In the genomic region with DNA sequence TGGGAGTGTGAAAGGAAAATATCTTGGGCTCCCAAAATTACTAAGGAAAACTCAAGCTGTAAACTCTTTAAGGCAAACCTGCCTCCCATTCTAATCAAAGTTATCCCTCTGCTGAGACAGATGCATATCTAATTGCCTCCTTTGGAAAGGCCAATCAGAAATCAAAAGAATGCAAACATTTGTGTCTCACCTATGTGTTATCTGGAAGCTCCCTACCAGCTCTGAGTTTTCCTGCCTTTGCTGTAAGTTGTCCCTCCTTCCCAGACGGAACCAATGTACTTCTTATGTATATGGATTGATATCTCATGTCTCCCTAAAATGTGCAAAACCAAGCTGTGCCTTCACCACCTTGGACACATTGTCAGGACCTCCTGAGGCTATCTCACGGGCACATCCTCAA, we compare ENCODE assay signal across 1 cellular context.
TF ChIP-seq lines count a peak whose summit lies in the region.

No MANE protein-coding gene starts in this region.

TF ChIP-seq in GM23338, 12 proteins besides CTCF, POLR2A, EP300 and RAD21 (continued from another document):
- TF ChIP-seq, protein P1, sequence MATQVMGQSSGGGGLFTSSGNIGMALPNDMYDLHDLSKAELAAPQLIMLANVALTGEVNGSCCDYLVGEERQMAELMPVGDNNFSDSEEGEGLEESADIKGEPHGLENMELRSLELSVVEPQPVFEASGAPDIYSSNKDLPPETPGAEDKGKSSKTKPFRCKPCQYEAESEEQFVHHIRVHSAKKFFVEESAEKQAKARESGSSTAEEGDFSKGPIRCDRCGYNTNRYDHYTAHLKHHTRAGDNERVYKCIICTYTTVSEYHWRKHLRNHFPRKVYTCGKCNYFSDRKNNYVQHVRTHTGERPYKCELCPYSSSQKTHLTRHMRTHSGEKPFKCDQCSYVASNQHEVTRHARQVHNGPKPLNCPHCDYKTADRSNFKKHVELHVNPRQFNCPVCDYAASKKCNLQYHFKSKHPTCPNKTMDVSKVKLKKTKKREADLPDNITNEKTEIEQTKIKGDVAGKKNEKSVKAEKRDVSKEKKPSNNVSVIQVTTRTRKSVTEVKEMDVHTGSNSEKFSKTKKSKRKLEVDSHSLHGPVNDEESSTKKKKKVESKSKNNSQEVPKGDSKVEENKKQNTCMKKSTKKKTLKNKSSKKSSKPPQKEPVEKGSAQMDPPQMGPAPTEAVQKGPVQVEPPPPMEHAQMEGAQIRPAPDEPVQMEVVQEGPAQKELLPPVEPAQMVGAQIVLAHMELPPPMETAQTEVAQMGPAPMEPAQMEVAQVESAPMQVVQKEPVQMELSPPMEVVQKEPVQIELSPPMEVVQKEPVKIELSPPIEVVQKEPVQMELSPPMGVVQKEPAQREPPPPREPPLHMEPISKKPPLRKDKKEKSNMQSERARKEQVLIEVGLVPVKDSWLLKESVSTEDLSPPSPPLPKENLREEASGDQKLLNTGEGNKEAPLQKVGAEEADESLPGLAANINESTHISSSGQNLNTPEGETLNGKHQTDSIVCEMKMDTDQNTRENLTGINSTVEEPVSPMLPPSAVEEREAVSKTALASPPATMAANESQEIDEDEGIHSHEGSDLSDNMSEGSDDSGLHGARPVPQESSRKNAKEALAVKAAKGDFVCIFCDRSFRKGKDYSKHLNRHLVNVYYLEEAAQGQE (IDR thresholded peaks at IDR 0.05; ENCODE audit: unreplicated experiment) = no peak
- TF ChIP-seq, protein P2, sequence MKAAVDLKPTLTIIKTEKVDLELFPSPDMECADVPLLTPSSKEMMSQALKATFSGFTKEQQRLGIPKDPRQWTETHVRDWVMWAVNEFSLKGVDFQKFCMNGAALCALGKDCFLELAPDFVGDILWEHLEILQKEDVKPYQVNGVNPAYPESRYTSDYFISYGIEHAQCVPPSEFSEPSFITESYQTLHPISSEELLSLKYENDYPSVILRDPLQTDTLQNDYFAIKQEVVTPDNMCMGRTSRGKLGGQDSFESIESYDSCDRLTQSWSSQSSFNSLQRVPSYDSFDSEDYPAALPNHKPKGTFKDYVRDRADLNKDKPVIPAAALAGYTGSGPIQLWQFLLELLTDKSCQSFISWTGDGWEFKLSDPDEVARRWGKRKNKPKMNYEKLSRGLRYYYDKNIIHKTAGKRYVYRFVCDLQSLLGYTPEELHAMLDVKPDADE (IDR thresholded peaks at IDR 0.05) = no peak
- TF ChIP-seq, protein P3, sequence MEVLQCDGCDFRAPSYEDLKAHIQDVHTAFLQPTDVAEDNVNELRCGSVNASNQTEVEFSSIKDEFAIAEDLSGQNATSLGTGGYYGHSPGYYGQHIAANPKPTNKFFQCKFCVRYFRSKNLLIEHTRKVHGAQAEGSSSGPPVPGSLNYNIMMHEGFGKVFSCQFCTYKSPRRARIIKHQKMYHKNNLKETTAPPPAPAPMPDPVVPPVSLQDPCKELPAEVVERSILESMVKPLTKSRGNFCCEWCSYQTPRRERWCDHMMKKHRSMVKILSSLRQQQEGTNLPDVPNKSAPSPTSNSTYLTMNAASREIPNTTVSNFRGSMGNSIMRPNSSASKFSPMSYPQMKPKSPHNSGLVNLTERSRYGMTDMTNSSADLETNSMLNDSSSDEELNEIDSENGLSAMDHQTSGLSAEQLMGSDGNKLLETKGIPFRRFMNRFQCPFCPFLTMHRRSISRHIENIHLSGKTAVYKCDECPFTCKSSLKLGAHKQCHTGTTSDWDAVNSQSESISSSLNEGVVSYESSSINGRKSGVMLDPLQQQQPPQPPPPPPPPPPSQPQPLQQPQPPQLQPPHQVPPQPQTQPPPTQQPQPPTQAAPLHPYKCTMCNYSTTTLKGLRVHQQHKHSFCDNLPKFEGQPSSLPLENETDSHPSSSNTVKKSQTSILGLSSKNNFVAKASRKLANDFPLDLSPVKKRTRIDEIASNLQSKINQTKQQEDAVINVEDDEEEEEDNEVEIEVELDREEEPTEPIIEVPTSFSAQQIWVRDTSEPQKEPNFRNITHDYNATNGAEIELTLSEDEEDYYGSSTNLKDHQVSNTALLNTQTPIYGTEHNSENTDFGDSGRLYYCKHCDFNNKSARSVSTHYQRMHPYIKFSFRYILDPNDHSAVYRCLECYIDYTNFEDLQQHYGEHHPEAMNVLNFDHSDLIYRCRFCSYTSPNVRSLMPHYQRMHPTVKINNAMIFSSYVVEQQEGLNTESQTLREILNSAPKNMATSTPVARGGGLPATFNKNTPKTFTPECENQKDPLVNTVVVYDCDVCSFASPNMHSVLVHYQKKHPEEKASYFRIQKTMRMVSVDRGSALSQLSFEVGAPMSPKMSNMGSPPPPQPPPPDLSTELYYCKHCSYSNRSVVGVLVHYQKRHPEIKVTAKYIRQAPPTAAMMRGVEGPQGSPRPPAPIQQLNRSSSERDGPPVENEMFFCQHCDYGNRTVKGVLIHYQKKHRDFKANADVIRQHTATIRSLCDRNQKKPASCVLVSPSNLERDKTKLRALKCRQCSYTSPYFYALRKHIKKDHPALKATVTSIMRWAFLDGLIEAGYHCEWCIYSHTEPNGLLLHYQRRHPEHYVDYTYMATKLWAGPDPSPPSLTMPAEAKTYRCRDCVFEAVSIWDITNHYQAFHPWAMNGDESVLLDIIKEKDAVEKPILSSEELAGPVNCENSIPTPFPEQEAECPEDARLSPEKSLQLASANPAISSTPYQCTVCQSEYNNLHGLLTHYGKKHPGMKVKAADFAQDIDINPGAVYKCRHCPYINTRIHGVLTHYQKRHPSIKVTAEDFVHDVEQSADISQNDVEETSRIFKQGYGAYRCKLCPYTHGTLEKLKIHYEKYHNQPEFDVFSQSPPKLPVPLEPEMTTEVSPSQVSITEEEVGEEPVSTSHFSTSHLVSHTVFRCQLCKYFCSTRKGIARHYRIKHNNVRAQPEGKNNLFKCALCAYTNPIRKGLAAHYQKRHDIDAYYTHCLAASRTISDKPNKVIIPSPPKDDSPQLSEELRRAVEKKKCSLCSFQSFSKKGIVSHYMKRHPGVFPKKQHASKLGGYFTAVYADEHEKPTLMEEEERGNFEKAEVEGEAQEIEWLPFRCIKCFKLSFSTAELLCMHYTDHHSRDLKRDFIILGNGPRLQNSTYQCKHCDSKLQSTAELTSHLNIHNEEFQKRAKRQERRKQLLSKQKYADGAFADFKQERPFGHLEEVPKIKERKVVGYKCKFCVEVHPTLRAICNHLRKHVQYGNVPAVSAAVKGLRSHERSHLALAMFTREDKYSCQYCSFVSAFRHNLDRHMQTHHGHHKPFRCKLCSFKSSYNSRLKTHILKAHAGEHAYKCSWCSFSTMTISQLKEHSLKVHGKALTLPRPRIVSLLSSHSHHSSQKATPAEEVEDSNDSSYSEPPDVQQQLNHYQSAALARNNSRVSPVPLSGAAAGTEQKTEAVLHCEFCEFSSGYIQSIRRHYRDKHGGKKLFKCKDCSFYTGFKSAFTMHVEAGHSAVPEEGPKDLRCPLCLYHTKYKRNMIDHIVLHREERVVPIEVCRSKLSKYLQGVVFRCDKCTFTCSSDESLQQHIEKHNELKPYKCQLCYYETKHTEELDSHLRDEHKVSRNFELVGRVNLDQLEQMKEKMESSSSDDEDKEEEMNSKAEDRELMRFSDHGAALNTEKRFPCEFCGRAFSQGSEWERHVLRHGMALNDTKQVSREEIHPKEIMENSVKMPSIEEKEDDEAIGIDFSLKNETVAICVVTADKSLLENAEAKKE (CRISPR knock-in tag; IDR thresholded peaks at IDR 0.05) = no peak
- TF ChIP-seq CREB1 (CRISPR knock-in tag; IDR thresholded peaks at IDR 0.05; ENCODE audit: low read depth) (no peak), EZH2 (IDR thresholded peaks at IDR 0.05; ENCODE audit: low read depth, unreplicated experiment) (no peak)
